Comparison of ENCODE assay signal across 14 cellular contexts in the genomic region with DNA sequence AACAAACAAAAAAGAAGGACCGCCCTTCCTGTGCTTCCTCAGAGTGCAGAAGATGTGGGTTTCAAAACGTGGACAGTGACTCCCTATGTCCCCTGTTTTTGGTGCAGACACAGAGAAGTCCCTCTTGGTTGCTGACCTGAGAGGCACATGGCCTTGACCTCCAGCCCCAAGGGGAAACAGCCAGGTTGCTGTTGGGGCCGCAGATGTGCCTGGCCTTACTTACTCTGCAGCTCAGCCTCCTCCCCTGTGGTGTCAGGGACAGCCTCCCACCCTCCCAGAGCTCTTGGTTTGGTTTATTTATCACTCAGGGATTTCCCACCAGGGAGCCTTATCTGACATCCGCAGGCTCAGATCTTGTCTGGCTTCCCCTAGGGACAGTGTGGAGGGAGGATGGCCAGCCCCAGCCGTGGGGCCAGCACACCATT.
"Had no signal": no experiment of that assay in that cellular context is flagged by ENCODE, and none has a peak within 500 bp of the region (broad histone marks: within the 10 kb centered on the region; RNA-seq: fewer than 3 reads in every experiment).

No MANE protein-coding gene starts in this region.

- H3K4me3 Mint-ChIP-seq: nephron progenitor cell, WTC11 had no signal

- DNase-seq: activated CD4-positive, alpha-beta T cell treated with anti-CD3 and anti-CD28 coated beads for 48 hours; activated CD8-positive, alpha-beta memory T cell treated with anti-CD3 and anti-CD28 coated beads for 24 hours; activated naive CD4-positive, alpha-beta T cell treated with Interleukin-2 at 50 U/mL for 16 hours; dermis blood vessel endothelial cell; hypothalamus; mammary epithelial cell; nephron progenitor cell; sigmoid colon; stimulated activated CD4-positive, alpha-beta T cell treated with anti-CD3 and anti-CD28 coated beads, Interleukin-12 subunit alpha, Interleukin-12 subunit beta, amount 100 ng/mL, for 4 hours; stimulated activated CD4-positive, alpha-beta T cell treated with anti-CD3 and anti-CD28 coated beads, Interleukin-2, amount 100 ng/mL, for 48 hours; stomach; T1000 had no signal

- H3K36me3 Mint-ChIP-seq: WTC11 had no signal

- H3K27me3 ChIP-seq: sigmoid colon, stomach, vagina had no signal

- H3K9me3 ChIP-seq: sigmoid colon, stomach, vagina had no signal

- H3K27ac ChIP-seq: sigmoid colon, stomach, vagina had no signal

- H3K9me3 Mint-ChIP-seq: nephron progenitor cell, WTC11 had no signal

- H3K4me3 ChIP-seq: sigmoid colon, stomach, vagina had no signal

- H3K36me3 ChIP-seq: sigmoid colon, vagina had no signal

- H3K4me1 ChIP-seq: sigmoid colon, stomach, vagina had no signal

- ATAC-seq: WTC11 had no signal

- H3K27ac Mint-ChIP-seq: nephron progenitor cell, WTC11 had no signal
